Comparison of ENCODE assay signal across 1 cellular context in the genomic region with DNA sequence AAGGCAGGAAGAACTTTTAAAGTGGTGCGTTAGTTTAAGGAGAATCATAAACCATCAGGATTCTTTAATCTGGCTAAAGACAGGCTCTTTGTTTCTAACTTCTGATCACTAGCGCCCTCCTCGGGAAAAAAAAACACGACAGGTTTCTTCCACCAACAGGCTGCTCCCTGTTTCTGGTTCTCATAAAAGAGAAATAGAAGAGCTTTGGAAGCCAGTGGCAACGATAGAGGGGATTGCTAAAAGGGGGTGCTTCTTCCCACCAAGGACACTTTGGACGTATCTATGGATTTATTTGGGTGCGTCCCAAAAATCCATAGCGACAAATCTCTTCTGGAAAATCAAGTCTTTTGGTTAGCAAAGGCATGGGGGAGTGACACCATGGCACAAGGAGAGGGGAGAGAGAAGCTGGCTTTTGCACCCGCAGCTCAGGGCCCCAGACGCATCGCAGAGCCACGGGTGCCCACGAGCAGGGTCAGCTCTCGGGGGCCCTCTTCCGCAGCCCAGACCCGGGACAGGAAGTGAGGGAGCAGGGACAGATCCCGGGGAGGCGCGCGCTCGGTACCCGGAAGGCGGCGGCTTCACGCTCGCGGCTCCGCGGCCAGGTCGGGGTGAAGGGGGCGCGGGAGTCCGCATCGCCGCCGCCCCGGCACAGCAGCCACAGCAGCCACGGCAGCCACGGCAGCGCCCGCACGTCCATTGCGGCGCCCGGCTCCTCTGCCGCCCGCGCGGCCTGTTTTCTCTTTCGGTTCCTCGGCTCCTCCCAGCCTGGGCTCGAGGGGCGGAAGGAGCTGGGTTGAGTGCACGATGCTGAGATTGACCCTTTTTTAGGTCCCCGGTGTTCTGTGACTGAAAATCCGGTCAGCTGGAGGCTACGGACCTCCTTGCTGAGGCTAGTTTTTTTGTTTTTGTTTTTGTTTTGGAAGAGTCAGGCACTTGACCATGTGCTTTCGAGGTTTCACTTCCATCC.
TF ChIP-seq lines count a peak whose summit lies in the region.

A gene with protein sequence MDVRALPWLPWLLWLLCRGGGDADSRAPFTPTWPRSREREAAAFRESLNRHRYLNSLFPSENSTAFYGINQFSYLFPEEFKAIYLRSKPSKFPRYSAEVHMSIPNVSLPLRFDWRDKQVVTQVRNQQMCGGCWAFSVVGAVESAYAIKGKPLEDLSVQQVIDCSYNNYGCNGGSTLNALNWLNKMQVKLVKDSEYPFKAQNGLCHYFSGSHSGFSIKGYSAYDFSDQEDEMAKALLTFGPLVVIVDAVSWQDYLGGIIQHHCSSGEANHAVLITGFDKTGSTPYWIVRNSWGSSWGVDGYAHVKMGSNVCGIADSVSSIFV (minus strand): TSS at position 716 of the 967 bp plus-strand sequence. CDS start 19 bp downstream, at position 697.

TF ChIP-seq in HepG2, 621 proteins besides CTCF, POLR2A, EP300 and RAD21 (continued from another document and continues in another):
- TF ChIP-seq, protein P1, sequence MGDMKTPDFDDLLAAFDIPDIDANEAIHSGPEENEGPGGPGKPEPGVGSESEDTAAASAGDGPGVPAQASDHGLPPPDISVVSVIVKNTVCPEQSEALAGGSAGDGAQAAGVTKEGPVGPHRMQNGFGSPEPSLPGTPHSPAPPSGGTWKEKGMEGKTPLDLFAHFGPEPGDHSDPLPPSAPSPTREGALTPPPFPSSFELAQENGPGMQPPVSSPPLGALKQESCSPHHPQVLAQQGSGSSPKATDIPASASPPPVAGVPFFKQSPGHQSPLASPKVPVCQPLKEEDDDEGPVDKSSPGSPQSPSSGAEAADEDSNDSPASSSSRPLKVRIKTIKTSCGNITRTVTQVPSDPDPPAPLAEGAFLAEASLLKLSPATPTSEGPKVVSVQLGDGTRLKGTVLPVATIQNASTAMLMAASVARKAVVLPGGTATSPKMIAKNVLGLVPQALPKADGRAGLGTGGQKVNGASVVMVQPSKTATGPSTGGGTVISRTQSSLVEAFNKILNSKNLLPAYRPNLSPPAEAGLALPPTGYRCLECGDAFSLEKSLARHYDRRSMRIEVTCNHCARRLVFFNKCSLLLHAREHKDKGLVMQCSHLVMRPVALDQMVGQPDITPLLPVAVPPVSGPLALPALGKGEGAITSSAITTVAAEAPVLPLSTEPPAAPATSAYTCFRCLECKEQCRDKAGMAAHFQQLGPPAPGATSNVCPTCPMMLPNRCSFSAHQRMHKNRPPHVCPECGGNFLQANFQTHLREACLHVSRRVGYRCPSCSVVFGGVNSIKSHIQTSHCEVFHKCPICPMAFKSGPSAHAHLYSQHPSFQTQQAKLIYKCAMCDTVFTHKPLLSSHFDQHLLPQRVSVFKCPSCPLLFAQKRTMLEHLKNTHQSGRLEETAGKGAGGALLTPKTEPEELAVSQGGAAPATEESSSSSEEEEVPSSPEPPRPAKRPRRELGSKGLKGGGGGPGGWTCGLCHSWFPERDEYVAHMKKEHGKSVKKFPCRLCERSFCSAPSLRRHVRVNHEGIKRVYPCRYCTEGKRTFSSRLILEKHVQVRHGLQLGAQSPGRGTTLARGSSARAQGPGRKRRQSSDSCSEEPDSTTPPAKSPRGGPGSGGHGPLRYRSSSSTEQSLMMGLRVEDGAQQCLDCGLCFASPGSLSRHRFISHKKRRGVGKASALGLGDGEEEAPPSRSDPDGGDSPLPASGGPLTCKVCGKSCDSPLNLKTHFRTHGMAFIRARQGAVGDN (CRISPR knock-in tag; IDR thresholded peaks at IDR 0.05): peak; percentile 89
- TF ChIP-seq CENPX (CRISPR knock-in tag; IDR thresholded peaks at IDR 0.05): no peak
- peak; percentile 23; the same call in 1 of the 2 replicates for TF ChIP-seq SAP130 (CRISPR knock-in tag; IDR thresholded peaks at IDR 0.05; ENCODE audit: low read depth)
- TF ChIP-seq ZBTB3 (CRISPR knock-in tag; IDR thresholded peaks at IDR 0.05; ENCODE audit: borderline replicate concordance, low read depth): no peak
- no peak for TF ChIP-seq PCBP2 (optimal IDR thresholded peaks at IDR 0.05; ENCODE audit: low read depth, low read length, poor library complexity, severe bottlenecking)
- TF ChIP-seq, protein P2, sequence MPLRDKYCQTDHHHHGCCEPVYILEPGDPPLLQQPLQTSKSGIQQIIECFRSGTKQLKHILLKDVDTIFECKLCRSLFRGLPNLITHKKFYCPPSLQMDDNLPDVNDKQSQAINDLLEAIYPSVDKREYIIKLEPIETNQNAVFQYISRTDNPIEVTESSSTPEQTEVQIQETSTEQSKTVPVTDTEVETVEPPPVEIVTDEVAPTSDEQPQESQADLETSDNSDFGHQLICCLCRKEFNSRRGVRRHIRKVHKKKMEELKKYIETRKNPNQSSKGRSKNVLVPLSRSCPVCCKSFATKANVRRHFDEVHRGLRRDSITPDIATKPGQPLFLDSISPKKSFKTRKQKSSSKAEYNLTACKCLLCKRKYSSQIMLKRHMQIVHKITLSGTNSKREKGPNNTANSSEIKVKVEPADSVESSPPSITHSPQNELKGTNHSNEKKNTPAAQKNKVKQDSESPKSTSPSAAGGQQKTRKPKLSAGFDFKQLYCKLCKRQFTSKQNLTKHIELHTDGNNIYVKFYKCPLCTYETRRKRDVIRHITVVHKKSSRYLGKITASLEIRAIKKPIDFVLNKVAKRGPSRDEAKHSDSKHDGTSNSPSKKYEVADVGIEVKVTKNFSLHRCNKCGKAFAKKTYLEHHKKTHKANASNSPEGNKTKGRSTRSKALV (CRISPR knock-in tag; IDR thresholded peaks at IDR 0.05): 0 out of 2 replicates have a peak, but pooled peaks have one; percentile 54
- TF ChIP-seq FLYWCH1 (CRISPR knock-in tag; IDR thresholded peaks at IDR 0.05): no peak
- TF ChIP-seq SALL1 (CRISPR knock-in tag; IDR thresholded peaks at IDR 0.05): peak; percentile 84
- TF ChIP-seq RARA (CRISPR knock-in tag; IDR thresholded peaks at IDR 0.05): peak; percentile 4; the same call in 1 of the 2 replicates
- no peak for TF ChIP-seq RFXANK (CRISPR knock-in tag; IDR thresholded peaks at IDR 0.05)
- TF ChIP-seq BHLHE40 (IDR thresholded peaks at IDR 0.05; ENCODE audit: low read length): no peak
- TF ChIP-seq, protein P3, sequence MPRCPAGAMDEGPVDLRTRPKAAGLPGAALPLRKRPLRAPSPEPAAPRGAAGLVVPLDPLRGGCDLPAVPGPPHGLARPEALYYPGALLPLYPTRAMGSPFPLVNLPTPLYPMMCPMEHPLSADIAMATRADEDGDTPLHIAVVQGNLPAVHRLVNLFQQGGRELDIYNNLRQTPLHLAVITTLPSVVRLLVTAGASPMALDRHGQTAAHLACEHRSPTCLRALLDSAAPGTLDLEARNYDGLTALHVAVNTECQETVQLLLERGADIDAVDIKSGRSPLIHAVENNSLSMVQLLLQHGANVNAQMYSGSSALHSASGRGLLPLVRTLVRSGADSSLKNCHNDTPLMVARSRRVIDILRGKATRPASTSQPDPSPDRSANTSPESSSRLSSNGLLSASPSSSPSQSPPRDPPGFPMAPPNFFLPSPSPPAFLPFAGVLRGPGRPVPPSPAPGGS (CRISPR knock-in tag; IDR thresholded peaks at IDR 0.05): peak; percentile 64; the same call in 1 of the 2 replicates
- TF ChIP-seq GTF3A (CRISPR knock-in tag; conservative IDR thresholded peaks at IDR 0.05): no peak
- no peak for TF ChIP-seq RBM39 (IDR thresholded peaks at IDR 0.05; ENCODE audit: low read depth, low read length, poor library complexity, severe bottlenecking)
- TF ChIP-seq ZNF253 (CRISPR knock-in tag; IDR thresholded peaks at IDR 0.05; ENCODE audit: borderline replicate concordance): no peak
- no peak for TF ChIP-seq ZBTB1 (CRISPR knock-in tag; IDR thresholded peaks at IDR 0.05; ENCODE audit: borderline replicate concordance)
- TF ChIP-seq, protein P4, sequence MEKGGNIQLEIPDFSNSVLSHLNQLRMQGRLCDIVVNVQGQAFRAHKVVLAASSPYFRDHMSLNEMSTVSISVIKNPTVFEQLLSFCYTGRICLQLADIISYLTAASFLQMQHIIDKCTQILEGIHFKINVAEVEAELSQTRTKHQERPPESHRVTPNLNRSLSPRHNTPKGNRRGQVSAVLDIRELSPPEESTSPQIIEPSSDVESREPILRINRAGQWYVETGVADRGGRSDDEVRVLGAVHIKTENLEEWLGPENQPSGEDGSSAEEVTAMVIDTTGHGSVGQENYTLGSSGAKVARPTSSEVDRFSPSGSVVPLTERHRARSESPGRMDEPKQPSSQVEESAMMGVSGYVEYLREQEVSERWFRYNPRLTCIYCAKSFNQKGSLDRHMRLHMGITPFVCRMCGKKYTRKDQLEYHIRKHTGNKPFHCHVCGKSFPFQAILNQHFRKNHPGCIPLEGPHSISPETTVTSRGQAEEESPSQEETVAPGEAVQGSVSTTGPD (CRISPR knock-in tag; IDR thresholded peaks at IDR 0.05): no peak
- peak; percentile 61; the same call in 1 of the 2 replicates for TF ChIP-seq ZNF547 (CRISPR knock-in tag; IDR thresholded peaks at IDR 0.05)
- TF ChIP-seq ZKSCAN1 (IDR thresholded peaks at IDR 0.05; ENCODE audit: low read length): no peak
- TF ChIP-seq MEF2D (CRISPR knock-in tag; IDR thresholded peaks at IDR 0.05): no peak
- TF ChIP-seq, protein P5, sequence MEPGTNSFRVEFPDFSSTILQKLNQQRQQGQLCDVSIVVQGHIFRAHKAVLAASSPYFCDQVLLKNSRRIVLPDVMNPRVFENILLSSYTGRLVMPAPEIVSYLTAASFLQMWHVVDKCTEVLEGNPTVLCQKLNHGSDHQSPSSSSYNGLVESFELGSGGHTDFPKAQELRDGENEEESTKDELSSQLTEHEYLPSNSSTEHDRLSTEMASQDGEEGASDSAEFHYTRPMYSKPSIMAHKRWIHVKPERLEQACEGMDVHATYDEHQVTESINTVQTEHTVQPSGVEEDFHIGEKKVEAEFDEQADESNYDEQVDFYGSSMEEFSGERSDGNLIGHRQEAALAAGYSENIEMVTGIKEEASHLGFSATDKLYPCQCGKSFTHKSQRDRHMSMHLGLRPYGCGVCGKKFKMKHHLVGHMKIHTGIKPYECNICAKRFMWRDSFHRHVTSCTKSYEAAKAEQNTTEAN (CRISPR knock-in tag; conservative IDR thresholded peaks at IDR 0.05): peak; percentile 52; the same call in 1 of the 2 replicates
- TF ChIP-seq, protein P6, sequence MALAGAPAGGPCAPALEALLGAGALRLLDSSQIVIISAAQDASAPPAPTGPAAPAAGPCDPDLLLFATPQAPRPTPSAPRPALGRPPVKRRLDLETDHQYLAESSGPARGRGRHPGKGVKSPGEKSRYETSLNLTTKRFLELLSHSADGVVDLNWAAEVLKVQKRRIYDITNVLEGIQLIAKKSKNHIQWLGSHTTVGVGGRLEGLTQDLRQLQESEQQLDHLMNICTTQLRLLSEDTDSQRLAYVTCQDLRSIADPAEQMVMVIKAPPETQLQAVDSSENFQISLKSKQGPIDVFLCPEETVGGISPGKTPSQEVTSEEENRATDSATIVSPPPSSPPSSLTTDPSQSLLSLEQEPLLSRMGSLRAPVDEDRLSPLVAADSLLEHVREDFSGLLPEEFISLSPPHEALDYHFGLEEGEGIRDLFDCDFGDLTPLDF (CRISPR knock-in tag; IDR thresholded peaks at IDR 0.05): no peak; the same call in 1 of the 2 replicates
- TF ChIP-seq PHF21A (CRISPR knock-in tag; IDR thresholded peaks at IDR 0.05): peak; percentile 46; the same call in 1 of the 2 replicates
- TF ChIP-seq, protein P7, sequence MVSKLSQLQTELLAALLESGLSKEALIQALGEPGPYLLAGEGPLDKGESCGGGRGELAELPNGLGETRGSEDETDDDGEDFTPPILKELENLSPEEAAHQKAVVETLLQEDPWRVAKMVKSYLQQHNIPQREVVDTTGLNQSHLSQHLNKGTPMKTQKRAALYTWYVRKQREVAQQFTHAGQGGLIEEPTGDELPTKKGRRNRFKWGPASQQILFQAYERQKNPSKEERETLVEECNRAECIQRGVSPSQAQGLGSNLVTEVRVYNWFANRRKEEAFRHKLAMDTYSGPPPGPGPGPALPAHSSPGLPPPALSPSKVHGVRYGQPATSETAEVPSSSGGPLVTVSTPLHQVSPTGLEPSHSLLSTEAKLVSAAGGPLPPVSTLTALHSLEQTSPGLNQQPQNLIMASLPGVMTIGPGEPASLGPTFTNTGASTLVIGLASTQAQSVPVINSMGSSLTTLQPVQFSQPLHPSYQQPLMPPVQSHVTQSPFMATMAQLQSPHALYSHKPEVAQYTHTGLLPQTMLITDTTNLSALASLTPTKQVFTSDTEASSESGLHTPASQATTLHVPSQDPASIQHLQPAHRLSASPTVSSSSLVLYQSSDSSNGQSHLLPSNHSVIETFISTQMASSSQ (IDR thresholded peaks at IDR 0.05; ENCODE audit: low read depth): no peak
- TF ChIP-seq, protein P7 (CRISPR knock-in tag; IDR thresholded peaks at IDR 0.05; ENCODE audit: borderline replicate concordance): no peak
- TF ChIP-seq DPF2 (CRISPR knock-in tag; IDR thresholded peaks at IDR 0.05; ENCODE audit: borderline replicate concordance, low read depth): no peak
- TF ChIP-seq, protein P8, sequence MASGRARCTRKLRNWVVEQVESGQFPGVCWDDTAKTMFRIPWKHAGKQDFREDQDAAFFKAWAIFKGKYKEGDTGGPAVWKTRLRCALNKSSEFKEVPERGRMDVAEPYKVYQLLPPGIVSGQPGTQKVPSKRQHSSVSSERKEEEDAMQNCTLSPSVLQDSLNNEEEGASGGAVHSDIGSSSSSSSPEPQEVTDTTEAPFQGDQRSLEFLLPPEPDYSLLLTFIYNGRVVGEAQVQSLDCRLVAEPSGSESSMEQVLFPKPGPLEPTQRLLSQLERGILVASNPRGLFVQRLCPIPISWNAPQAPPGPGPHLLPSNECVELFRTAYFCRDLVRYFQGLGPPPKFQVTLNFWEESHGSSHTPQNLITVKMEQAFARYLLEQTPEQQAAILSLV (CRISPR knock-in tag; IDR thresholded peaks at IDR 0.05; ENCODE audit: borderline replicate concordance): peak; percentile 70; the same call in 1 of the 2 replicates
- TF ChIP-seq, protein P9, sequence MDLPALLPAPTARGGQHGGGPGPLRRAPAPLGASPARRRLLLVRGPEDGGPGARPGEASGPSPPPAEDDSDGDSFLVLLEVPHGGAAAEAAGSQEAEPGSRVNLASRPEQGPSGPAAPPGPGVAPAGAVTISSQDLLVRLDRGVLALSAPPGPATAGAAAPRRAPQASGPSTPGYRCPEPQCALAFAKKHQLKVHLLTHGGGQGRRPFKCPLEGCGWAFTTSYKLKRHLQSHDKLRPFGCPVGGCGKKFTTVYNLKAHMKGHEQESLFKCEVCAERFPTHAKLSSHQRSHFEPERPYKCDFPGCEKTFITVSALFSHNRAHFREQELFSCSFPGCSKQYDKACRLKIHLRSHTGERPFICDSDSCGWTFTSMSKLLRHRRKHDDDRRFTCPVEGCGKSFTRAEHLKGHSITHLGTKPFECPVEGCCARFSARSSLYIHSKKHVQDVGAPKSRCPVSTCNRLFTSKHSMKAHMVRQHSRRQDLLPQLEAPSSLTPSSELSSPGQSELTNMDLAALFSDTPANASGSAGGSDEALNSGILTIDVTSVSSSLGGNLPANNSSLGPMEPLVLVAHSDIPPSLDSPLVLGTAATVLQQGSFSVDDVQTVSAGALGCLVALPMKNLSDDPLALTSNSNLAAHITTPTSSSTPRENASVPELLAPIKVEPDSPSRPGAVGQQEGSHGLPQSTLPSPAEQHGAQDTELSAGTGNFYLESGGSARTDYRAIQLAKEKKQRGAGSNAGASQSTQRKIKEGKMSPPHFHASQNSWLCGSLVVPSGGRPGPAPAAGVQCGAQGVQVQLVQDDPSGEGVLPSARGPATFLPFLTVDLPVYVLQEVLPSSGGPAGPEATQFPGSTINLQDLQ (CRISPR knock-in tag; IDR thresholded peaks at IDR 0.05): peak; percentile 59; the same call in 1 of the 2 replicates
